In genomic region chr3:142723968-142724681, GRCh38 we compare ENCODE assay signal across 8 cellular contexts. TPM values are rescaled to one million over a fixed set of nuclear protein-coding genes. Genes with fewer than 3 reads are reported as not detected.
DNase-seq lines count a peak whose midpoint lies in the region; ATAC-seq, FAIRE-seq and TF ChIP-seq lines count a peak whose summit lies in the region.

Gene TRPC1, plus strand, starts transcription at chr3:142724034. Its CDS starts 526 bp downstream, at chr3:142724560.

- DNase-seq in GDM1 (lab: John Stamatoyannopoulos, UW) (peak; percentile 79), H54 (ENCODE audit: insufficient read length, low spot score) (peak; percentile 88), LoVo (ENCODE audit: low spot score) (peak; percentile 82), SK-N-MC (ENCODE audit: low read depth, low spot score) (peak; percentile 67), cardiac muscle cell (ENCODE audit: low read depth in 1 of 2, low spot score in 1 of 2) (peak; percentile 79 to 88), pancreas (peak; percentile 49 to 84 (median 65)), tibial nerve (ENCODE audit: low spot score in 2 of 2) (peak; percentile 48 to 57)
- DNase-seq in activated naive CD8-positive, alpha-beta T cell treated with anti-CD3 and anti-CD28 coated beads for 36 hours: peak; percentile 78

- WGBS in pancreas, 2 donors: 0 to 1% methylated on average over 44 to 73 of the region's 73 CpGs
- WGBS in tibial nerve, 2 donors: 0 to 2% methylated on average over 16 to 17 of the region's 73 CpGs

- peak in 1 of 2 donors; percentile 95 for TF ChIP-seq EP300 in tibial nerve (IDR thresholded peaks at IDR 0.05)

- H3K9me3 ChIP-seq in SK-N-MC (ENCODE audit: low read depth, low read length) (no peaks in the 10 kb centered on the region; the same call in 1 of the 2 replicates), cardiac muscle cell (ENCODE audit: low read depth) (no peaks in the 10 kb centered on the region), pancreas (no peaks in the 10 kb centered on the region), tibial nerve (no peaks in the 10 kb centered on the region)

- TF ChIP-seq POLR2A in H54 (IDR thresholded peaks at IDR 0.05; ENCODE audit: low read depth, low read length): peak; percentile 94
- peak; percentile 74 to 95 for TF ChIP-seq POLR2A in tibial nerve (IDR thresholded peaks at IDR 0.05)

- H3K4me1 ChIP-seq in cardiac muscle cell (ENCODE audit: low read depth): peaks cover 13% of the 10 kb centered on the region
- no peaks in the 10 kb centered on the region for H3K4me1 ChIP-seq in pancreas
- H3K4me1 ChIP-seq in tibial nerve: peaks cover 0 to 19% (median 0%) of the 10 kb centered on the region in 4 donors

- peak; percentile 85 to 94 (median 94) for ATAC-seq in pancreas

- H3K36me3 ChIP-seq in SK-N-MC (ENCODE audit: insufficient read depth, low read length) (no peaks in the 10 kb centered on the region), cardiac muscle cell (no peaks in the 10 kb centered on the region), pancreas (no peaks in the 10 kb centered on the region), tibial nerve (no peaks in the 10 kb centered on the region)

- peaks cover 9% of the 10 kb centered on the region for H3K4me1 Mint-ChIP-seq in activated naive CD8-positive, alpha-beta T cell treated with anti-CD3 and anti-CD28 coated beads for 36 hours

- H3K36me3 Mint-ChIP-seq in activated naive CD8-positive, alpha-beta T cell treated with anti-CD3 and anti-CD28 coated beads for 36 hours: no peaks in the 10 kb centered on the region

- H3K27me3 ChIP-seq in cardiac muscle cell (no peaks in the 10 kb centered on the region), pancreas (no peaks in the 10 kb centered on the region), tibial nerve (no peaks in the 10 kb centered on the region)

- H3K27ac Mint-ChIP-seq in activated naive CD8-positive, alpha-beta T cell treated with anti-CD3 and anti-CD28 coated beads for 36 hours: peak within 1 kb of the TSS; percentile 83

- intact Hi-C loops in pancreas (cut with DNase I): no loop called here

- peak within 1 kb of the TSS; percentile 90 for H3K4me3 ChIP-seq in SK-N-MC
- peak within 1 kb of the TSS; percentile 84 for H3K4me3 ChIP-seq in cardiac muscle cell
- H3K4me3 ChIP-seq in pancreas: peak within 1 kb of the TSS; percentile 50 to 74 (median 72)
- peak within 1 kb of the TSS; percentile 64 to 88 (median 74) for H3K4me3 ChIP-seq in tibial nerve

- H3K9me3 Mint-ChIP-seq in activated naive CD8-positive, alpha-beta T cell treated with anti-CD3 and anti-CD28 coated beads for 36 hours: peaks cover 2% of the 10 kb centered on the region

- peak within 1 kb of the TSS; percentile 87 for H3K4me3 Mint-ChIP-seq in activated naive CD8-positive, alpha-beta T cell treated with anti-CD3 and anti-CD28 coated beads for 36 hours

- H3K27ac ChIP-seq in SK-N-MC (no peak within 1 kb of the TSS), cardiac muscle cell (peak within 1 kb of the TSS; percentile 92), pancreas (peak within 1 kb of the TSS in 3 of 4 donors; percentile 33 to 58 (median 39)), tibial nerve (peak within 1 kb of the TSS; percentile 81 to 96 (median 88))

- FAIRE-seq in H54 (lab: Jason Lieb, UNC): peak; percentile 88
- FAIRE-seq in pancreas (lab: Jason Lieb, UNC): no peak

- TF ChIP-seq CTCF in cardiac muscle cell (IDR thresholded peaks at IDR 0.05; ENCODE audit: low read depth, low read length) (no peak), pancreas (IDR thresholded peaks at IDR 0.05) (no peak), tibial nerve (IDR thresholded peaks at IDR 0.05) (no peak)

- peak within 1 kb of the TSS; percentile 68 for H3K9ac ChIP-seq in SK-N-MC (ENCODE audit: insufficient read length)

- H3K27me3 Mint-ChIP-seq in activated naive CD8-positive, alpha-beta T cell treated with anti-CD3 and anti-CD28 coated beads for 36 hours: peaks cover 45% of the 10 kb centered on the region

RNA-seq across cellular contexts. Expression of gene TRPC1, which starts in this region (rescaled TPM):
- 1 to 10 TPM; 1.5 to 2.1 TPM for total RNA-seq in activated naive CD8-positive, alpha-beta T cell treated with anti-CD3 and anti-CD28 coated beads for 36 hours
- total RNA-seq in cardiac muscle cell (40.3 and 64.9 TPM in 2 replicates), pancreas (1 to 10 TPM in 5 of 6 donors, under 1 TPM in 1; 0.57 to 2.8 (median 1.3) TPM), tibial nerve (10 to 100 TPM; 23.4 to 47.7 (median 31.1) TPM)
- polyA plus RNA-seq in cardiac muscle cell (17.9 and 37.3 TPM in 2 replicates), pancreas (1 to 10 TPM; 1.6 to 5.0 TPM)

Comparison
In these comparisons a context has a peak if more than half of its experiments do, and no peak if none do; other contexts are left out.
1. RNA of gene TRPC1 (total RNA-seq): 40.3 to 64.9 TPM in cardiac muscle cell and 23.4 to 47.7 TPM in tibial nerve; 1.5 to 2.1 TPM in activated naive CD8-positive, alpha-beta T cell treated with anti-CD3 and anti-CD28 coated beads for 36 hours and 0.57 to 2.8 TPM in pancreas; every median in the first group is over 4 times any median in the second.
2. Peak in every context shown above with its lines, with median percentiles within 50 percentile points of each other: DNase-seq and H3K4me3 ChIP-seq.